In the genomic region with DNA sequence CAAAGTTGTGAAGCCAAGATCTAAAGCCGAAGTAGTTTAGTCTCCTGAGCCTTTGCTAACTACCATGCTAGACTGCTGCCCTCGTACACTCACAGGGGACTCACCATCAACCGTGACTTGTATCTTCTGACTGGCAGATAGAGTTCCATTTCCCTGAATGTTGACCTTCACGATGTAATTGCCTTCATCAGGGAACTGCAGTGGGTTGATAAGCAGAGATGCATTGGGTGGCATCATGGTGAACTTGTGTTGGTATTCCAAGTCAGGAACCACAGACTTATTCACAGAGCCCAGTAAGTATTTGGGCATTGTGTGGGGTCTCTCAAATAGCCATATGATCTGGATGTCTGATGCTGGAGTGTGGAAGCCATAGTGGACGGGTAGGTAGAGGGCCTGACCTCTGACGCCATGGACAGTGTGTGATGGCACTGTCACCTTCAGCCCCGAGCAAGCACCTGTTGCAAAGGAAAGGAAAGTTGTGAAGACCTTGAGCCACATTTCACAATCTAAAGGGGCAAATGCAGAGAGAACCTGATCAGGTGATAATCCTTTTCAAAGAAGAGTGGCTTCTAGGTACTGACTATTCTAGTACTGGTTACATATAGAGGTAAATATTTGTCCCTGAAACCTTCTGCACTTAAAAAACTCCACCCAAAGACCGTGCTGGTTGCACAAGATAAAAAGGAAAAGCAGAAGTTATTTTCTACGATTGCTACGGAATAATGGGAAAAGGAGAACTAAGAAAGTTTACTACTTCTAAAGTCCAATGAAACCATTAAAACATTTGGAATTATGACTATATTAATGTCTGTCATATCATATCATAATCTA, we compare ENCODE assay signal across 1 cellular context.
TF ChIP-seq lines count a peak whose summit lies in the region.

No MANE protein-coding gene starts in this region.

TF ChIP-seq in K562, 482 proteins besides CTCF, POLR2A, EP300 and RAD21 (continued from another document and continues in another):
- TF ChIP-seq, protein P1, sequence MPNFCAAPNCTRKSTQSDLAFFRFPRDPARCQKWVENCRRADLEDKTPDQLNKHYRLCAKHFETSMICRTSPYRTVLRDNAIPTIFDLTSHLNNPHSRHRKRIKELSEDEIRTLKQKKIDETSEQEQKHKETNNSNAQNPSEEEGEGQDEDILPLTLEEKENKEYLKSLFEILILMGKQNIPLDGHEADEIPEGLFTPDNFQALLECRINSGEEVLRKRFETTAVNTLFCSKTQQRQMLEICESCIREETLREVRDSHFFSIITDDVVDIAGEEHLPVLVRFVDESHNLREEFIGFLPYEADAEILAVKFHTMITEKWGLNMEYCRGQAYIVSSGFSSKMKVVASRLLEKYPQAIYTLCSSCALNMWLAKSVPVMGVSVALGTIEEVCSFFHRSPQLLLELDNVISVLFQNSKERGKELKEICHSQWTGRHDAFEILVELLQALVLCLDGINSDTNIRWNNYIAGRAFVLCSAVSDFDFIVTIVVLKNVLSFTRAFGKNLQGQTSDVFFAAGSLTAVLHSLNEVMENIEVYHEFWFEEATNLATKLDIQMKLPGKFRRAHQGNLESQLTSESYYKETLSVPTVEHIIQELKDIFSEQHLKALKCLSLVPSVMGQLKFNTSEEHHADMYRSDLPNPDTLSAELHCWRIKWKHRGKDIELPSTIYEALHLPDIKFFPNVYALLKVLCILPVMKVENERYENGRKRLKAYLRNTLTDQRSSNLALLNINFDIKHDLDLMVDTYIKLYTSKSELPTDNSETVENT (CRISPR knock-in tag; IDR thresholded peaks at IDR 0.05), result no peak
- TF ChIP-seq, protein P2, sequence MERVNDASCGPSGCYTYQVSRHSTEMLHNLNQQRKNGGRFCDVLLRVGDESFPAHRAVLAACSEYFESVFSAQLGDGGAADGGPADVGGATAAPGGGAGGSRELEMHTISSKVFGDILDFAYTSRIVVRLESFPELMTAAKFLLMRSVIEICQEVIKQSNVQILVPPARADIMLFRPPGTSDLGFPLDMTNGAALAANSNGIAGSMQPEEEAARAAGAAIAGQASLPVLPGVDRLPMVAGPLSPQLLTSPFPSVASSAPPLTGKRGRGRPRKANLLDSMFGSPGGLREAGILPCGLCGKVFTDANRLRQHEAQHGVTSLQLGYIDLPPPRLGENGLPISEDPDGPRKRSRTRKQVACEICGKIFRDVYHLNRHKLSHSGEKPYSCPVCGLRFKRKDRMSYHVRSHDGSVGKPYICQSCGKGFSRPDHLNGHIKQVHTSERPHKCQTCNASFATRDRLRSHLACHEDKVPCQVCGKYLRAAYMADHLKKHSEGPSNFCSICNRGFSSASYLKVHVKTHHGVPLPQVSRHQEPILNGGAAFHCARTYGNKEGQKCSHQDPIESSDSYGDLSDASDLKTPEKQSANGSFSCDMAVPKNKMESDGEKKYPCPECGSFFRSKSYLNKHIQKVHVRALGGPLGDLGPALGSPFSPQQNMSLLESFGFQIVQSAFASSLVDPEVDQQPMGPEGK (CRISPR knock-in tag; IDR thresholded peaks at IDR 0.05; ENCODE audit: borderline replicate concordance), result no peak
- TF ChIP-seq MYC (IDR thresholded peaks at IDR 0.05; ENCODE audit: low read depth, low read length) (no peak), MYC (CRISPR knock-in tag; IDR thresholded peaks at IDR 0.05; ENCODE audit: borderline replicate concordance, low read depth) (no peak), NRF1 (conservative IDR thresholded peaks at IDR 0.05 in 1 of 2, IDR thresholded peaks at IDR 0.05 in 1 of 2) (no peak), NCOR1 (IDR thresholded peaks at IDR 0.05) (peak; percentile 34), HNRNPK (IDR thresholded peaks at IDR 0.05; ENCODE audit: low read depth, low read length, poor library complexity, severe bottlenecking) (no peak), U2AF2 (optimal IDR thresholded peaks at IDR 0.05; ENCODE audit: low read depth, low read length) (no peak), BACH1 (tag; IDR thresholded peaks at IDR 0.05) (no peak), SLC30A9 (CRISPR knock-in tag; IDR thresholded peaks at IDR 0.05) (no peak), ZNF766 (CRISPR knock-in tag; conservative IDR thresholded peaks at IDR 0.05) (no peak), EZH2 (IDR thresholded peaks at IDR 0.05; ENCODE audit: borderline replicate concordance, low read depth, low read length) (no peak), TEAD2 (tag; IDR thresholded peaks at IDR 0.05) (no peak), NELFE (IDR thresholded peaks at IDR 0.05; ENCODE audit: insufficient read depth, insufficient read length) (no peak), HNRNPLL (IDR thresholded peaks at IDR 0.05; ENCODE audit: low read depth, low read length, poor library complexity, severe bottlenecking) (no peak), RBFOX2 (IDR thresholded peaks at IDR 0.05; ENCODE audit: low read depth, low read length) (no peak), ZNF75A (CRISPR knock-in tag; IDR thresholded peaks at IDR 0.05) (no peak), BHLHE40 (IDR thresholded peaks at IDR 0.05; ENCODE audit: low read length) (peak; percentile 31; the same call in 1 of the 2 replicates), DIDO1 (tag; IDR thresholded peaks at IDR 0.05; ENCODE audit: low read depth) (no peak), CBX5 (IDR thresholded peaks at IDR 0.05; ENCODE audit: borderline replicate concordance, low read depth) (no peak)
- TF ChIP-seq, protein P3, sequence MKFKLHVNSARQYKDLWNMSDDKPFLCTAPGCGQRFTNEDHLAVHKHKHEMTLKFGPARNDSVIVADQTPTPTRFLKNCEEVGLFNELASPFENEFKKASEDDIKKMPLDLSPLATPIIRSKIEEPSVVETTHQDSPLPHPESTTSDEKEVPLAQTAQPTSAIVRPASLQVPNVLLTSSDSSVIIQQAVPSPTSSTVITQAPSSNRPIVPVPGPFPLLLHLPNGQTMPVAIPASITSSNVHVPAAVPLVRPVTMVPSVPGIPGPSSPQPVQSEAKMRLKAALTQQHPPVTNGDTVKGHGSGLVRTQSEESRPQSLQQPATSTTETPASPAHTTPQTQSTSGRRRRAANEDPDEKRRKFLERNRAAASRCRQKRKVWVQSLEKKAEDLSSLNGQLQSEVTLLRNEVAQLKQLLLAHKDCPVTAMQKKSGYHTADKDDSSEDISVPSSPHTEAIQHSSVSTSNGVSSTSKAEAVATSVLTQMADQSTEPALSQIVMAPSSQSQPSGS (CRISPR knock-in tag; IDR thresholded peaks at IDR 0.05), result no peak
- TF ChIP-seq, protein P4, sequence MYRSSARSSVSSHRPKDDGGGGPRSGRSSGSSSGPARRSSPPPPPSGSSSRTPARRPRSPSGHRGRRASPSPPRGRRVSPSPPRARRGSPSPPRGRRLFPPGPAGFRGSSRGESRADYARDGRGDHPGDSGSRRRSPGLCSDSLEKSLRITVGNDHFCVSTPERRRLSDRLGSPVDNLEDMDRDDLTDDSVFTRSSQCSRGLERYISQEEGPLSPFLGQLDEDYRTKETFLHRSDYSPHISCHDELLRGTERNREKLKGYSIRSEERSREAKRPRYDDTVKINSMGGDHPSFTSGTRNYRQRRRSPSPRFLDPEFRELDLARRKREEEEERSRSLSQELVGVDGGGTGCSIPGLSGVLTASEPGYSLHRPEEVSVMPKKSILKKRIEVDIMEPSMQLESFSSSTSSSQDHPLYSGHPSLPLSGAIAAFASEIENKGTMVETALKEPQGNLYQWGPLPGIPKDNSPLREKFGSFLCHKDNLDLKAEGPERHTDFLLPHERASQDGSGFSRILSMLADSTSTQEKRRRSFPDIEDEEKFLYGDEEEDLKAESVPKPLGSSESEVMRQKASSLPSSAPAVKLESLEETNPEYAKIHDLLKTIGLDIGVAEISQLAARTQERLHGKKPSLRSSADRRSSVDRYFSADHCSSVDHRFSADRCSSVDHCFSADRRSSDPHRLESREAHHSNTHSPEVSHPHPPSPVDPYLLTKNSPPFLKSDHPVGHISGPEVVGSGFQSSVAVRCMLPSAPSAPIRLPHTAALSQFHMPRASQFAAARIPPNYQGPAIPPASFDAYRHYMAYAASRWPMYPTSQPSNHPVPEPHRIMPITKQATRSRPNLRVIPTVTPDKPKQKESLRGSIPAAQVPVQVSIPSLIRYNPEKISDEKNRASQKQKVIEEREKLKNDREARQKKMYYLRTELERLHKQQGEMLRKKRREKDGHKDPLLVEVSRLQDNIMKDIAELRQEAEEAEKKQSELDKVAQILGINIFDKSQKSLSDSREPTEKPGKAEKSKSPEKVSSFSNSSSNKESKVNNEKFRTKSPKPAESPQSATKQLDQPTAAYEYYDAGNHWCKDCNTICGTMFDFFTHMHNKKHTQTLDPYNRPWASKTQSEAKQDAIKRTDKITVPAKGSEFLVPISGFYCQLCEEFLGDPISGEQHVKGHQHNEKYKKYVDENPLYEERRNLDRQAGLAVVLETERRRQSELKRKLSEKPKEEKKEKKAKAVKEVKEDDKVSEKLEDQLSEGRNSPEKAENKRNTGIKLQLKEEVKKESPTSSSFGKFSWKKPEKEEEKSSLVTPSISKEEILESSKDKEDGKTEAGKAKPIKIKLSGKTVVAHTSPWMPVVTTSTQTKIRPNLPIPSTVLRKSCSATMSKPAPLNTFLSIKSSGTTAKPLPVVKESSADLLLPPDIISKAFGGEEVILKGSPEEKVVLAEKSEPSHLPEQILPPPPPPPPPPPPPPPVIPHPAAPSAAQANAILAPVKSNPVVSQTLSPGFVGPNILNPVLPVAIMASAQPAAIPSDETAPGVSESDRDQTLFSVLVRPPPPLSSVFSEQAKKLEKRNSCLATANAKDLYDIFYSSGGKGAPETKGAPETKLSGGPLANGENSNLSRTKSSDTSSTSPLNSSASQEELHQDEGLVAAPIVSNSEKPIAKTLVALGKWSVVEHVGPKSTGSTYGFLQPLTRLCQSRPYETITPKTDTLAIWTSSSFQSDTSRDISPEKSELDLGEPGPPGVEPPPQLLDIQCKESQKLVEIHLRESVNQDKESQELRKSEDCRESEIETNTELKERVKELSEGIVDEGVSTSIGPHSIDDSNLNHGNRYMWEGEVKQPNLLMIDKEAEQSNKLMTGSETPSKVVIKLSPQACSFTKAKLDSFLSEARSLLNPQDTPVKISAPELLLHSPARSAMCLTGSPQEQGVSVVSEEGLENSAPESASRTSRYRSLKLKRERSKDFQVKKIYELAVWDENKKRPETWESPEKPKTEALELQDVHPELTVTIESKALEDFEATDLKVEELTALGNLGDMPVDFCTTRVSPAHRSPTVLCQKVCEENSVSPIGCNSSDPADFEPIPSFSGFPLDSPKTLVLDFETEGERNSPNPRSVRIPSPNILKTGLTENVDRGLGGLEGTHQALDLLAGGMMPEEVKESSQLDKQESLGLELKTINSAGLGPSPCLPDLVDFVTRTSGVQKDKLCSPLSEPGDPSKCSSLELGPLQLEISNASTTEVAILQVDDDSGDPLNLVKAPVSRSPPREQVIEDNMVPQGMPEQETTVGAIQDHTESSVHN (IDR thresholded peaks at IDR 0.05; ENCODE audit: borderline replicate concordance in 1 of 2, low read depth in 1 of 2), result no peak
- TF ChIP-seq, protein P5, sequence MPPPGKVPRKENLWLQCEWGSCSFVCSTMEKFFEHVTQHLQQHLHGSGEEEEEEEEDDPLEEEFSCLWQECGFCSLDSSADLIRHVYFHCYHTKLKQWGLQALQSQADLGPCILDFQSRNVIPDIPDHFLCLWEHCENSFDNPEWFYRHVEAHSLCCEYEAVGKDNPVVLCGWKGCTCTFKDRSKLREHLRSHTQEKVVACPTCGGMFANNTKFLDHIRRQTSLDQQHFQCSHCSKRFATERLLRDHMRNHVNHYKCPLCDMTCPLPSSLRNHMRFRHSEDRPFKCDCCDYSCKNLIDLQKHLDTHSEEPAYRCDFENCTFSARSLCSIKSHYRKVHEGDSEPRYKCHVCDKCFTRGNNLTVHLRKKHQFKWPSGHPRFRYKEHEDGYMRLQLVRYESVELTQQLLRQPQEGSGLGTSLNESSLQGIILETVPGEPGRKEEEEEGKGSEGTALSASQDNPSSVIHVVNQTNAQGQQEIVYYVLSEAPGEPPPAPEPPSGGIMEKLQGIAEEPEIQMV (tag; conservative IDR thresholded peaks at IDR 0.05; ENCODE audit: low read depth), result no peak
- TF ChIP-seq, protein P6, sequence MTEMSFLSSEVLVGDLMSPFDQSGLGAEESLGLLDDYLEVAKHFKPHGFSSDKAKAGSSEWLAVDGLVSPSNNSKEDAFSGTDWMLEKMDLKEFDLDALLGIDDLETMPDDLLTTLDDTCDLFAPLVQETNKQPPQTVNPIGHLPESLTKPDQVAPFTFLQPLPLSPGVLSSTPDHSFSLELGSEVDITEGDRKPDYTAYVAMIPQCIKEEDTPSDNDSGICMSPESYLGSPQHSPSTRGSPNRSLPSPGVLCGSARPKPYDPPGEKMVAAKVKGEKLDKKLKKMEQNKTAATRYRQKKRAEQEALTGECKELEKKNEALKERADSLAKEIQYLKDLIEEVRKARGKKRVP (CRISPR knock-in tag; IDR thresholded peaks at IDR 0.05), result no peak
- TF ChIP-seq, protein P7, sequence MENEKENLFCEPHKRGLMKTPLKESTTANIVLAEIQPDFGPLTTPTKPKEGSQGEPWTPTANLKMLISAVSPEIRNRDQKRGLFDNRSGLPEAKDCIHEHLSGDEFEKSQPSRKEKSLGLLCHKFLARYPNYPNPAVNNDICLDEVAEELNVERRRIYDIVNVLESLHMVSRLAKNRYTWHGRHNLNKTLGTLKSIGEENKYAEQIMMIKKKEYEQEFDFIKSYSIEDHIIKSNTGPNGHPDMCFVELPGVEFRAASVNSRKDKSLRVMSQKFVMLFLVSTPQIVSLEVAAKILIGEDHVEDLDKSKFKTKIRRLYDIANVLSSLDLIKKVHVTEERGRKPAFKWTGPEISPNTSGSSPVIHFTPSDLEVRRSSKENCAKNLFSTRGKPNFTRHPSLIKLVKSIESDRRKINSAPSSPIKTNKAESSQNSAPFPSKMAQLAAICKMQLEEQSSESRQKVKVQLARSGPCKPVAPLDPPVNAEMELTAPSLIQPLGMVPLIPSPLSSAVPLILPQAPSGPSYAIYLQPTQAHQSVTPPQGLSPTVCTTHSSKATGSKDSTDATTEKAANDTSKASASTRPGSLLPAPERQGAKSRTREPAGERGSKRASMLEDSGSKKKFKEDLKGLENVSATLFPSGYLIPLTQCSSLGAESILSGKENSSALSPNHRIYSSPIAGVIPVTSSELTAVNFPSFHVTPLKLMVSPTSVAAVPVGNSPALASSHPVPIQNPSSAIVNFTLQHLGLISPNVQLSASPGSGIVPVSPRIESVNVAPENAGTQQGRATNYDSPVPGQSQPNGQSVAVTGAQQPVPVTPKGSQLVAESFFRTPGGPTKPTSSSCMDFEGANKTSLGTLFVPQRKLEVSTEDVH (IDR thresholded peaks at IDR 0.05; ENCODE audit: low read depth, partially characterized antibody), result no peak
- TF ChIP-seq, protein P8, sequence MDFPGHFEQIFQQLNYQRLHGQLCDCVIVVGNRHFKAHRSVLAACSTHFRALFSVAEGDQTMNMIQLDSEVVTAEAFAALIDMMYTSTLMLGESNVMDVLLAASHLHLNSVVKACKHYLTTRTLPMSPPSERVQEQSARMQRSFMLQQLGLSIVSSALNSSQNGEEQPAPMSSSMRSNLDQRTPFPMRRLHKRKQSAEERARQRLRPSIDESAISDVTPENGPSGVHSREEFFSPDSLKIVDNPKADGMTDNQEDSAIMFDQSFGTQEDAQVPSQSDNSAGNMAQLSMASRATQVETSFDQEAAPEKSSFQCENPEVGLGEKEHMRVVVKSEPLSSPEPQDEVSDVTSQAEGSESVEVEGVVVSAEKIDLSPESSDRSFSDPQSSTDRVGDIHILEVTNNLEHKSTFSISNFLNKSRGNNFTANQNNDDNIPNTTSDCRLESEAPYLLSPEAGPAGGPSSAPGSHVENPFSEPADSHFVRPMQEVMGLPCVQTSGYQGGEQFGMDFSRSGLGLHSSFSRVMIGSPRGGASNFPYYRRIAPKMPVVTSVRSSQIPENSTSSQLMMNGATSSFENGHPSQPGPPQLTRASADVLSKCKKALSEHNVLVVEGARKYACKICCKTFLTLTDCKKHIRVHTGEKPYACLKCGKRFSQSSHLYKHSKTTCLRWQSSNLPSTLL (IDR thresholded peaks at IDR 0.05), result no peak
- TF ChIP-seq, protein P9, sequence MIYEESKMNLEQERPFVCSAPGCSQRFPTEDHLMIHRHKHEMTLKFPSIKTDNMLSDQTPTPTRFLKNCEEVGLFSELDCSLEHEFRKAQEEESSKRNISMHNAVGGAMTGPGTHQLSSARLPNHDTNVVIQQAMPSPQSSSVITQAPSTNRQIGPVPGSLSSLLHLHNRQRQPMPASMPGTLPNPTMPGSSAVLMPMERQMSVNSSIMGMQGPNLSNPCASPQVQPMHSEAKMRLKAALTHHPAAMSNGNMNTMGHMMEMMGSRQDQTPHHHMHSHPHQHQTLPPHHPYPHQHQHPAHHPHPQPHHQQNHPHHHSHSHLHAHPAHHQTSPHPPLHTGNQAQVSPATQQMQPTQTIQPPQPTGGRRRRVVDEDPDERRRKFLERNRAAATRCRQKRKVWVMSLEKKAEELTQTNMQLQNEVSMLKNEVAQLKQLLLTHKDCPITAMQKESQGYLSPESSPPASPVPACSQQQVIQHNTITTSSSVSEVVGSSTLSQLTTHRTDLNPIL (CRISPR knock-in tag; IDR thresholded peaks at IDR 0.05), result no peak
